ENCODE assay signal across 8 cellular contexts in genomic region chr17:27578718-27579085, GRCh38. TPM values are rescaled to one million over a fixed set of nuclear protein-coding genes. Genes with fewer than 3 reads are reported as not detected.
DNase-seq lines count a peak whose midpoint lies in the region; ATAC-seq and TF ChIP-seq lines count a peak whose summit lies in the region.

No MANE protein-coding gene starts in this region.

- DNase-seq in GM23338 (ENCODE audit: low spot score) (no peak), RKO (ENCODE audit: low spot score) (peak; percentile 18), fibroblast of lung (ENCODE audit: low read depth in 2 of 2) (peak; percentile 43 to 71), T-helper 9 cell (no peak), hepatic stellate cell (ENCODE audit: low spot score) (no peak), 8988T (no peak), AG20443 (ENCODE audit: low spot score) (no peak)

- H3K9ac ChIP-seq in fibroblast of lung (ENCODE audit: insufficient read depth, low read length): no peak overlapping the region

- H3K4me3 Mint-ChIP-seq in GM23338: no peak overlapping the region

- H3K9me2 ChIP-seq in GM23338 (ENCODE audit: insufficient read depth): peaks cover 13% of the 10 kb centered on the region

- TF ChIP-seq CTCF in GM23338 (conservative IDR thresholded peaks at IDR 0.05; ENCODE audit: low read depth in 2 of 2) (no peak), fibroblast of lung (conservative IDR thresholded peaks at IDR 0.05 in 1 of 2, IDR thresholded peaks at IDR 0.05 in 1 of 2; ENCODE audit: low read depth in 1 of 2, low read length in 2 of 2) (no peak)

- H3K27ac ChIP-seq in GM23338 (ENCODE audit: low read depth) (no peak overlapping the region), fibroblast of lung (ENCODE audit: insufficient read depth, low read length) (no peak overlapping the region)

- H3K4me1 Mint-ChIP-seq in GM23338: peaks cover 40% of the 10 kb centered on the region

- H3K36me3 Mint-ChIP-seq in GM23338 (ENCODE audit: low read depth): no peaks in the 10 kb centered on the region; the same call in 1 of the 3 replicates

- H3K79me2 ChIP-seq in GM23338 (replicated peaks; ENCODE audit: insufficient read depth) (peaks cover 21% of the 10 kb centered on the region), fibroblast of lung (ENCODE audit: control insufficient read depth, insufficient read depth, low read length) (no peaks in the 10 kb centered on the region)

- no peaks in the 10 kb centered on the region for H3F3A ChIP-seq in GM23338 (replicated peaks; ENCODE audit: low read depth)

- H3K4me3 ChIP-seq in GM23338: no peak overlapping the region
- H3K4me3 ChIP-seq in fibroblast of lung (replicated peaks in 1 of 4; ENCODE audit: control extremely low read depth in 1 of 4, insufficient read depth in 1 of 4, low read depth in 3 of 4, low read length in 4 of 4): no peak overlapping the region

- peaks cover 5% of the 10 kb centered on the region for H3K27me3 Mint-ChIP-seq in GM23338 (ENCODE audit: insufficient read depth, low read depth, poor library complexity)

- H4K20me1 ChIP-seq in GM23338 (replicated peaks; ENCODE audit: insufficient read depth): no peaks in the 10 kb centered on the region
- H4K20me1 ChIP-seq in fibroblast of lung (ENCODE audit: control insufficient read depth, extremely low read depth, insufficient read depth, low read length): no peaks in the 10 kb centered on the region

- no peak overlapping the region for H3K4me2 ChIP-seq in GM23338
- H3K4me2 ChIP-seq in fibroblast of lung (ENCODE audit: extremely low read depth, insufficient read depth, low read length): no peak overlapping the region

- H3K9me3 Mint-ChIP-seq in GM23338: no peaks in the 10 kb centered on the region; the same call in 1 of the 3 replicates

- H2AFZ ChIP-seq in GM23338 (no peak overlapping the region), fibroblast of lung (ENCODE audit: low read length) (no peak overlapping the region)

- H3K27me3 ChIP-seq in GM23338 (ENCODE audit: insufficient read depth): no peaks in the 10 kb centered on the region
- no peaks in the 10 kb centered on the region for H3K27me3 ChIP-seq in fibroblast of lung (ENCODE audit: control insufficient read depth, insufficient read depth, low read length)

- peak overlapping the region; percentile 72 for H3K27ac Mint-ChIP-seq in GM23338

- no peaks in the 10 kb centered on the region for H3K9me3 ChIP-seq in fibroblast of lung (ENCODE audit: control insufficient read depth, insufficient read depth, low read depth, low read length)

- H3K36me3 ChIP-seq in GM23338 (ENCODE audit: insufficient read depth) (no peaks in the 10 kb centered on the region), fibroblast of lung (ENCODE audit: control insufficient read depth, insufficient read depth, low read length) (no peaks in the 10 kb centered on the region)

- peaks cover 30% of the 10 kb centered on the region for H3K4me1 ChIP-seq in GM23338 (ENCODE audit: insufficient read depth)
- H3K4me1 ChIP-seq in fibroblast of lung (ENCODE audit: control insufficient read depth, extremely low read depth, insufficient read depth, low read length): peaks cover 4% of the 10 kb centered on the region

- peak; percentile 84 for ATAC-seq in GM18502 (IDR thresholded peaks at IDR 0.05; ENCODE audit: poor library complexity, unreplicated experiment)
- ATAC-seq in GM23338: no peak; the same call in 2 of the 3 replicates

TF ChIP-seq in GM23338, 12 proteins besides CTCF, POLR2A, EP300 and RAD21 (continues in another document):
- TF ChIP-seq POLR2AphosphoS5 (IDR thresholded peaks at IDR 0.05; ENCODE audit: low read depth) (no peak), EZH2 (IDR thresholded peaks at IDR 0.05; ENCODE audit: low read depth, unreplicated experiment) (no peak), ZNF331 (CRISPR knock-in tag; IDR thresholded peaks at IDR 0.05; ENCODE audit: low read depth) (no peak), ZNF114 (CRISPR knock-in tag; IDR thresholded peaks at IDR 0.05) (no peak), ZNF462 (CRISPR knock-in tag; IDR thresholded peaks at IDR 0.05) (no peak), NANOG (IDR thresholded peaks at IDR 0.05; ENCODE audit: borderline replicate concordance) (no peak), STAT1 (IDR thresholded peaks at IDR 0.05; ENCODE audit: unreplicated experiment) (no peak), CREB1 (CRISPR knock-in tag; IDR thresholded peaks at IDR 0.05; ENCODE audit: low read depth) (no peak), ETS1 (IDR thresholded peaks at IDR 0.05) (no peak), JUNB (IDR thresholded peaks at IDR 0.05; ENCODE audit: unreplicated experiment) (no peak), EZH2phosphoT487 (IDR thresholded peaks at IDR 0.05; ENCODE audit: unreplicated experiment) (no peak)

RNA-seq across cellular contexts. Expression of gene LGALS9, which starts 52.3 kb away (rescaled TPM):
- total RNA-seq in GM23338 (2014; rRNA removed; shearing (Covaris generic)): 0.73 and 1.6 TPM in 2 replicates
- 0.48 and 1.8 TPM in 2 replicates for polyA plus RNA-seq in GM23338 (2016; fragmentation: Nextera tagmentation; extraction: Ambion mirVana)
- 0.51 and 1.7 TPM in 2 replicates for total RNA-seq in fibroblast of lung
- polyA plus RNA-seq in fibroblast of lung: 2.0 and 2.1 TPM in 2 replicates
- polyA plus RNA-seq in fibroblast of lung (2012): 1.5 and 2.3 TPM in 2 replicates
- polyA minus RNA-seq in fibroblast of lung (ENCODE audit: low replicate concordance): 1.7 and 22.3 TPM in 2 replicates

Comparison
In these comparisons a context has a peak if more than half of its experiments do, and no peak if none do; other contexts are left out.
1. DNase-seq: peak in RKO (single experiment) and fibroblast of lung (2 of 2); none in GM23338 (single experiment), T-helper 9 cell (single experiment), hepatic stellate cell (single experiment), 8988T (single experiment) and AG20443 (single experiment).